23 cellular contexts compared by ENCODE assay signal in the genomic region with DNA sequence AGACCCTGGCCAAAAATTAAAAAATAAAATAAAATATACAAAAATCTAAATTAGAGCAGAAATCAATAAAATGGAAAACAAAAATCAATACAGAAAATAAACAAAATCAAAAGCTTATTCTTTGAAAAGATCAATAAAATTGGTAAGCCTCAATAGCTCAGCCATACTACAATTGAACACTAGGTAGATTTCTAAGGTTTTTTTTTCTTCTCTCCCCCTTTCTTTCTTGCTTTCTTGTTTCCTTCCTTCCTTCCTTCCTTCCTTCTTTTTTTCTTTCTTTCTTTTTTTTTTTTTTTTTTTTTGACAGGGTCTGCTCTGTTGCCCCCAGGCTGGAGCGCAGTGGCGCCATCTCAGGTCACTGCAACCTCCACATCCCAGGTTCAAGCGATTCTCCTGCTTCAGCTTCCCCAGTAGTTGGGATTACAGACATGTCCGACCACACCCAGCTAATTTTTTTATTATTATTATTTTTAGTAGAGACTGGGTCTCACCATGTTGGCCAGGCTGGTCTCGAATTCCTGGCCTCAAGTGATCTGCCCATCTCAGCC. TPM values are rescaled to one million over a fixed set of nuclear protein-coding genes. Genes with fewer than 3 reads are reported as not detected.
A peak's percentile ranks its signal among the peaks of the same experiment; 100 is the strongest.
DNase-seq lines count a peak whose midpoint lies in the region; ATAC-seq, FAIRE-seq and TF ChIP-seq lines count a peak whose summit lies in the region.
"Had no signal": no experiment of that assay in that cellular context is flagged by ENCODE, and none has a peak within 500 bp of the region (broad histone marks: within the 10 kb centered on the region; RNA-seq: fewer than 3 reads in every experiment).

No MANE protein-coding gene starts in this region.

- H3K9me3 ChIP-seq in H1 (ENCODE audit: insufficient read depth in 2 of 2, low read depth in 1 of 2, low read length in 1 of 2): no peaks in the 10 kb centered on the region
- H3K9me3 ChIP-seq: MG63 had no signal

- H3K23ac ChIP-seq in H1 (ENCODE audit: insufficient read length): no peak overlapping the region

- H2BK15ac ChIP-seq in H1 (ENCODE audit: low read length): no peak overlapping the region

- FAIRE-seq in H1 (lab: Jason Lieb, UNC): no peak
- FAIRE-seq: GM18507, H54, HTR-8/SVneo had no signal

- no peaks in the 10 kb centered on the region for H3K36me3 ChIP-seq in GM06990 (ENCODE audit: control insufficient read depth, insufficient read depth, low read length)
- no peaks in the 10 kb centered on the region for H3K36me3 ChIP-seq in H1 (ENCODE audit: control insufficient read depth in 2 of 4, insufficient read depth in 4 of 4, low read length in 3 of 4)
- H3K36me3 ChIP-seq: MG63 had no signal

- H2BK120ac ChIP-seq in H1 (replicated peaks; ENCODE audit: low read depth, low read length): no peak overlapping the region

- H3K23me2 ChIP-seq in H1 (ENCODE audit: low read depth, low read length): no peaks in the 10 kb centered on the region; the same call in 1 of the 2 replicates

- no peak overlapping the region for H3K14ac ChIP-seq in H1 (ENCODE audit: insufficient read length)

- no peak overlapping the region for H4K91ac ChIP-seq in H1 (replicated peaks; ENCODE audit: insufficient read length, low read length)

- no peaks in the 10 kb centered on the region for H3K27me3 ChIP-seq in GM06990 (replicated peaks; ENCODE audit: control insufficient read depth, insufficient read depth, low read length)
- no peaks in the 10 kb centered on the region for H3K27me3 ChIP-seq in H1 (replicated peaks in 1 of 4; ENCODE audit: control insufficient read depth in 3 of 4, extremely low read depth in 1 of 4, insufficient read depth in 3 of 4, low read length in 3 of 4)
- H3K27me3 ChIP-seq: MG63 had no signal

- H3K9me3 Mint-ChIP-seq in activated CD4-positive, alpha-beta T cell treated with anti-CD3 and anti-CD28 coated beads, Interleukin-2, amount 10 ng/mL, durations not matched to agents 7 days and 5 days: peaks cover 8% of the 10 kb centered on the region

- no peak overlapping the region for H2AK5ac ChIP-seq in H1 (ENCODE audit: low read depth, low read length)

- CTCF ChIA-PET in HEK293T (lab: Yijun Ruan, JAX) (interaction anchor here (0.6 to 1.2 kb wide), 3 partner anchors 9 to 328 kb away, joined by 3 to 4 read pairs (median 4); no protein-coding TSS in a partner anchor), H1 (lab: Charles Lee; ENCODE audit: partially characterized antibody) (interaction anchor here (0.6 to 1.9 kb wide), 8 partner anchors 11 to 859 kb away, joined by 3 to 5 read pairs (median 3); a partner anchor contains a TSS)
- CTCF ChIA-PET in activated CD4-positive, alpha-beta T cell treated with anti-CD3 and anti-CD28 coated beads, Interleukin-2, amount 10 ng/mL, durations not matched to agents 7 days and 5 days (lab: Charles Lee): interaction anchor here (0.6 to 0.8 kb wide), 4 partner anchors 23 to 848 kb away, joined by 3 to 6 read pairs (median 4); a partner anchor contains a TSS

- no peak overlapping the region for H2BK12ac ChIP-seq in H1 (ENCODE audit: low read depth, low read length)

- 82% methylated on average over 3 of the region's 5 CpGs; no CpG with 5 or more reads in 1 of the 2 experiments for WGBS in H1 (ENCODE audit: extremely low coverage in 1 of 2, insufficient coverage in 1 of 2, insufficient read length in 1 of 2, insufficient replicate concordance in 2 of 2, low coverage in 1 of 2, low lambda C conversion rate in 2 of 2, missing lambda C conversion rate in 1 of 2), 2 experiments

- H3K4ac ChIP-seq in H1 (replicated peaks; ENCODE audit: insufficient read length, low read depth, low read length): no peak overlapping the region

- H3K27ac ChIP-seq in H1 (ENCODE audit: low read depth, low read length): no peak overlapping the region

- TF ChIP-seq RAD21 in H1 (IDR thresholded peaks at IDR 0.05 in 1 of 2, conservative IDR thresholded peaks at IDR 0.05 in 1 of 2; ENCODE audit: low read depth in 2 of 2, low read length in 2 of 2): peak in 1 of 2 experiments; percentile 38; a peak in 3 of 4 replicates

- H4K5ac ChIP-seq in H1 (ENCODE audit: insufficient read length, low read depth, low read length): no peak overlapping the region

- no peak overlapping the region for H2AFZ ChIP-seq in H1 (ENCODE audit: low read length)

- DNase-seq in GM06990 (ENCODE audit: extremely low read depth, insufficient read length): no peak
- no peak for DNase-seq in HEK293T (ENCODE audit: extremely low spot score)
- peak in 1 of 2 experiments; percentile 50 for DNase-seq in H1 (ENCODE audit: low read depth in 1 of 2, low spot score in 2 of 2)
- no peak for DNase-seq in effector CD8-positive, alpha-beta T cell (lab: John Stamatoyannopoulos, UW)
- DNase-seq in NCI-H1694 (lab: John Stamatoyannopoulos, UW): no peak
- DNase-seq in activated CD4-positive, alpha-beta T cell treated with anti-CD3 and anti-CD28 coated beads, Interleukin-2, amount 10 ng/mL, durations not matched to agents 7 days and 5 days: no peak
- DNase-seq: ACHN; Calu3; DMS79 treated with DMSO at 0.1 percent for 48 hours; KBM-7; MG63; NCI-H1105 treated with DMSO at 0.1 percent for 48 hours; NCI-H2029 treated with DMSO at 0.1 percent for 48 hours; NCI-H446 treated with DMSO at 0.1 percent for 48 hours; NCI-H526; NCI-H82; NK-92 treated with Interleukin-12 subunit alpha and Interleukin-12 subunit beta, amount 100 ng/mL, for 24 hours; RPMI8226; SHP77 had no signal

- H3K79me2 ChIP-seq in H1 (ENCODE audit: control insufficient read depth in 1 of 2, insufficient read depth in 2 of 2, low read length in 2 of 2): no peaks in the 10 kb centered on the region

- no peak overlapping the region for H3K4me2 ChIP-seq in H1 (ENCODE audit: insufficient read depth in 1 of 2, low read depth in 2 of 2, low read length in 2 of 2)

- H3K18ac ChIP-seq in H1 (ENCODE audit: extremely low read depth, low read length): no peak overlapping the region

- H3K27me3 Mint-ChIP-seq in activated CD4-positive, alpha-beta T cell treated with anti-CD3 and anti-CD28 coated beads, Interleukin-2, amount 10 ng/mL, durations not matched to agents 7 days and 5 days: peaks cover 35% of the 10 kb centered on the region

- POLR2A ChIA-PET in HEK293T (lab: Yijun Ruan, JAX): no interaction called here
- POLR2A ChIA-PET in H1 (lab: Charles Lee; ENCODE audit: partially characterized antibody): no interaction called here
- POLR2A ChIA-PET in activated CD4-positive, alpha-beta T cell treated with anti-CD3 and anti-CD28 coated beads, Interleukin-2, amount 10 ng/mL, durations not matched to agents 7 days and 5 days (lab: Charles Lee): no interaction called here

- H3K9ac ChIP-seq in H1 (replicated peaks in 1 of 4; ENCODE audit: extremely low read depth in 1 of 4, low read depth in 3 of 4, low read length in 3 of 4): no peak overlapping the region

- no peak overlapping the region for H2BK20ac ChIP-seq in H1 (ENCODE audit: low read length)

- TF ChIP-seq CTCF in GM06990 (IDR thresholded peaks at IDR 0.05; ENCODE audit: insufficient read depth, low read length, poor library complexity, severe bottlenecking) (peak; percentile 1), H1 (IDR thresholded peaks at IDR 0.05; ENCODE audit: control extremely low read depth in 1 of 3, insufficient read depth in 1 of 3, low read depth in 1 of 3, low read length in 3 of 3) (peak; percentile 23 to 43 (median 24); a peak in 3 of 4 replicates)

- no peak overlapping the region for H4K8ac ChIP-seq in H1 (ENCODE audit: extremely low read depth, insufficient read depth, low read length)

- no peak overlapping the region for H2BK5ac ChIP-seq in H1 (ENCODE audit: low read depth, low read length)

- no peak overlapping the region for H3K27ac Mint-ChIP-seq in activated CD4-positive, alpha-beta T cell treated with anti-CD3 and anti-CD28 coated beads, Interleukin-2, amount 10 ng/mL, durations not matched to agents 7 days and 5 days

- no peaks in the 10 kb centered on the region for H3K4me1 Mint-ChIP-seq in activated CD4-positive, alpha-beta T cell treated with anti-CD3 and anti-CD28 coated beads, Interleukin-2, amount 10 ng/mL, durations not matched to agents 7 days and 5 days

- no peak for ATAC-seq in GM21619 (IDR thresholded peaks at IDR 0.05; ENCODE audit: unreplicated experiment)

- no peak overlapping the region for H3K4me3 Mint-ChIP-seq in activated CD4-positive, alpha-beta T cell treated with anti-CD3 and anti-CD28 coated beads, Interleukin-2, amount 10 ng/mL, durations not matched to agents 7 days and 5 days

- H3K56ac ChIP-seq in H1 (replicated peaks; ENCODE audit: insufficient read length, low read depth, low read length): no peak overlapping the region

- no peaks in the 10 kb centered on the region for H3K36me3 Mint-ChIP-seq in activated CD4-positive, alpha-beta T cell treated with anti-CD3 and anti-CD28 coated beads, Interleukin-2, amount 10 ng/mL, durations not matched to agents 7 days and 5 days (ENCODE audit: low read depth)

- no peaks in the 10 kb centered on the region for H4K20me1 ChIP-seq in H1 (replicated peaks in 1 of 2; ENCODE audit: control insufficient read depth in 1 of 2, insufficient read depth in 2 of 2, low read length in 2 of 2)

- H3K79me1 ChIP-seq in H1 (ENCODE audit: low read depth, low read length): no peaks in the 10 kb centered on the region

- no peak for TF ChIP-seq EP300 in H1 (IDR thresholded peaks at IDR 0.05; ENCODE audit: borderline replicate concordance in 1 of 2, low read depth in 2 of 2, low read length in 2 of 2)

- no peak overlapping the region for H3K4me3 ChIP-seq in GM06990 (replicated peaks; ENCODE audit: low read depth, low read length)
- no peak overlapping the region for H3K4me3 ChIP-seq in H1 (ENCODE audit: extremely low read depth in 1 of 4, insufficient read depth in 2 of 4, low read depth in 3 of 4, low read length in 4 of 4)
- H3K4me3 ChIP-seq: MG63 had no signal

- TF ChIP-seq POLR2A in H1 (IDR thresholded peaks at IDR 0.05; ENCODE audit: control extremely low read depth in 1 of 2, low read depth in 2 of 2, low read length in 2 of 2): no peak

- no peaks in the 10 kb centered on the region for H3K4me1 ChIP-seq in H1 (replicated peaks in 1 of 4; ENCODE audit: control insufficient read depth in 3 of 4, insufficient read depth in 4 of 4, low read length in 3 of 4)

TF ChIP-seq in HEK293T, 16 proteins besides CTCF, POLR2A, EP300 and RAD21 (continues in another document):
- TF ChIP-seq ZNF384 (IDR thresholded peaks at IDR 0.05): peak; percentile 56; the same call in 1 of the 2 replicates

TF ChIP-seq in H1, 55 proteins besides CTCF, POLR2A, EP300 and RAD21 (continues in another document):
- TF ChIP-seq GABPA (IDR thresholded peaks at IDR 0.05; ENCODE audit: borderline replicate concordance, insufficient read depth, low read length): no peak

RNA-seq across cellular contexts. Expression of a gene that starts 23.4 kb away (rescaled TPM):
- total RNA-seq in H1 (2021; fragmentation: NEBNext Ultra II Directional; extraction: Animal tissue kit (Norgen Biotek cat#: 25700)): 35.0 and 38.0 TPM in 2 replicates
- polyA plus RNA-seq in H1 (2011; rRNA removed): 4.5 and 7.9 TPM in 2 replicates
- 7.1 TPM for polyA plus RNA-seq in H1 (2011; cell fraction: cytosol; rRNA removed)
- polyA plus RNA-seq in H1 (2011; cell fraction: nucleus; rRNA removed): 5.1 TPM
- 16.7 to 34.7 TPM (median 18.4 TPM) in 4 replicates for polyA plus RNA-seq in H1 (2012, experiment 1 of 2)
- 2.2 TPM for polyA plus RNA-seq in H1 (2012, experiment 2 of 2)
- polyA plus RNA-seq in H1 (2013, experiment 1 of 2): 41.8 TPM
- 38.8 TPM for polyA plus RNA-seq in H1 (2013, experiment 2 of 2)
- polyA minus RNA-seq in H1 (2011; rRNA and poly(A)+ RNA removed): 26.1 and 33.7 TPM in 2 replicates
- 17.2 TPM for polyA minus RNA-seq in H1 (2011; cell fraction: cytosol; rRNA and poly(A)+ RNA removed)
- 35.4 TPM for polyA minus RNA-seq in H1 (2011; cell fraction: nucleus; rRNA and poly(A)+ RNA removed)
- 10 to 100 TPM; 24.6 to 25.9 TPM for total RNA-seq in activated CD4-positive, alpha-beta T cell treated with anti-CD3 and anti-CD28 coated beads, Interleukin-2, amount 10 ng/mL, durations not matched to agents 7 days and 5 days
